ENCODE assay signal across 24 cellular contexts in the genomic region with DNA sequence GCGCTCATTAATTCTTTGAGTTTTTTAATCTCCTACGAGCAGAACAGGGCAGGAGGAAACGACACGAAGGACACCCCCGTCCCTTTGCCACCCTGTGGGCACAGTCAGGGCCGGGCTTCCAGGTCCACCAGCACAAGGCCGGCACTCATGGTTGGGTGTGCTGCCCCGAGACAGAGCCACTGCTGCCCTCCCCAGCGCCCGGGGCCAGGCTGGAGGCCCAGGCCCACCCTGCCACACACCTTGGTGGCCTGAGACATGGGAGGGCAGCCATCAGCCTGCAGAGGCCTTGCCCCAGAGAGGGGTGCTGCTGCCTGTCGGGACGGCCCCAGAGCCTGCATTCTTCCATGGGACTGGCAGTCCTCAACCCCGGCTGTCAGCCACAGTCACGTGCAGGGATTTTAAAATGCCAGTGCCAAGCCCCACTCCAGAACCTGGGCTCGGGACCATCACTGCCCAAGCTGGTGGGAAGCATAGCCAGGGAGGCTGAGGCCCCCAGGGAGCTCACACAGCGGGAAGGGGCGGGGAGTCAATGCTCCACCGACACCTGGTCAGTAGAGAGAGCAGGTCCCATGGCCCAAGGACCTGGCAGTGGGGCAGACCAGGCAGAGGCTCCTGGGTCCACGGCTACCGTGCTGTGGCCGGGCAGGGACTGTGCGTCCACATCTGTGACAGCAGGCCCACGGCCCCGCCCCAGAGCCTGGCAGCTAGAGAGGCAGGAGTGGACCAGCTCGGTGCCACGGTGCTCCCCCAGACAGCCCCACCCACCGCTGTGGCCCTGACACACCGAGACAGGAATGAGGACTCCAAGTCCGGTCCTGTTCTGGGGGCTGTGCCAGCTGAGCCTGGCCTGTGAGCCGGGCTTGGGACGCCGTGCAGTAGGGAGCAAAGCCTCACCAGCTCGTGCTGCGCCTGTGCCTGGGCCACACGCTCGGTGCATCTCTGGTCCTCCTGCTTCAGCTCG. TPM values are rescaled to one million over a fixed set of nuclear protein-coding genes. Genes with fewer than 3 reads are reported as not detected.
DNase-seq lines count a peak whose midpoint lies in the region; ATAC-seq, FAIRE-seq and TF ChIP-seq lines count a peak whose summit lies in the region.
"Had no signal": no experiment of that assay in that cellular context is flagged by ENCODE, and none has a peak within 500 bp of the region (broad histone marks: within the 10 kb centered on the region; RNA-seq: fewer than 3 reads in every experiment).

No MANE protein-coding gene starts in this region.

- CTCF ChIA-PET in mammary epithelial cell (lab: Charles Lee; ENCODE audit: low non-redundant PET) = interaction anchor here (0.6 kb wide), 1 partner anchor 210 kb away, joined by 4 read pairs; no protein-coding TSS in a partner anchor
- CTCF ChIA-PET in MCF 10A (lab: Yijun Ruan, JAX) = no interaction called here

- in situ Hi-C loops in mammary epithelial cell (cut with MboI; ENCODE audit: low sequenced_read_pairs in 2 of 2) = no loop called here

- H3K4me3 ChIP-seq in mammary epithelial cell (replicated peaks in 1 of 3; ENCODE audit: insufficient read depth in 1 of 3, low read depth in 2 of 3, low read length in 3 of 3) (no peak overlapping the region), keratinocyte (ENCODE audit: control insufficient read depth in 2 of 3, extremely low read depth in 1 of 3, insufficient read depth in 2 of 3, low read depth in 1 of 3, low read length in 3 of 3) (no peak overlapping the region)
- H3K4me3 ChIP-seq: BLaER1 treated with 17β-estradiol and CSF1 and Interleukin-3, amounts not matched to agents 10 nM and 100 nM; Peyer's patch had no signal

- ATAC-seq in esophagus mucosa = peak; percentile 12
- no peak for ATAC-seq in GM21447 (IDR thresholded peaks at IDR 0.05; ENCODE audit: unreplicated experiment)

- H3K36me3 ChIP-seq in mammary epithelial cell (ENCODE audit: insufficient read depth, low read length) (no peaks in the 10 kb centered on the region), keratinocyte (ENCODE audit: control insufficient read depth in 2 of 2, extremely low read depth in 1 of 2, insufficient read depth in 2 of 2, low read length in 2 of 2) (peaks cover 0 to 3% of the 10 kb centered on the region in 2 experiments)
- H3K36me3 ChIP-seq: Peyer's patch had no signal

- H3K27me3 Mint-ChIP-seq in MCF 10A (ENCODE audit: insufficient read depth, unreplicated experiment) (no peaks in the 10 kb centered on the region), type B pancreatic cell (no peaks in the 10 kb centered on the region)
- H3K27me3 Mint-ChIP-seq: CD8-positive, alpha-beta memory T cell had no signal

- H3K4me1 ChIP-seq in mammary epithelial cell (ENCODE audit: insufficient read depth, low read length) (peaks cover 8% of the 10 kb centered on the region), keratinocyte (ENCODE audit: control insufficient read depth, extremely low read depth, insufficient read depth, low read length) (no peaks in the 10 kb centered on the region)
- H3K4me1 ChIP-seq: Peyer's patch had no signal

- H3K4me3 Mint-ChIP-seq in MCF 10A (ENCODE audit: unreplicated experiment) = no peak overlapping the region
- no peak overlapping the region for H3K4me3 Mint-ChIP-seq in type B pancreatic cell
- H3K4me3 Mint-ChIP-seq: CD8-positive, alpha-beta memory T cell had no signal

- dilution Hi-C loops in mammary epithelial cell (cut with HindIII; ENCODE audit: low sequenced_read_pairs) = no loop called here
- dilution Hi-C loops in keratinocyte (cut with MboI; ENCODE audit: extremely low pct_ligation_motif_present, low sequenced_read_pairs) = no loop called here

- H3K79me2 ChIP-seq in mammary epithelial cell (ENCODE audit: insufficient read depth, low read length) (no peaks in the 10 kb centered on the region), keratinocyte (ENCODE audit: control insufficient read depth, insufficient read depth, low read length) (no peaks in the 10 kb centered on the region)

- H3K9me3 Mint-ChIP-seq in MCF 10A (ENCODE audit: unreplicated experiment) = no peaks in the 10 kb centered on the region
- no peaks in the 10 kb centered on the region for H3K9me3 Mint-ChIP-seq in type B pancreatic cell
- H3K9me3 Mint-ChIP-seq: CD8-positive, alpha-beta memory T cell had no signal

- H3K9ac ChIP-seq in mammary epithelial cell (ENCODE audit: insufficient read depth, low read length) (no peak overlapping the region), keratinocyte (ENCODE audit: control insufficient read depth, extremely low read depth, insufficient read depth, low read length) (no peak overlapping the region)

- POLR2A ChIA-PET in MCF 10A (lab: Yijun Ruan, JAX) = no interaction called here

- H3K36me3 Mint-ChIP-seq in MCF 10A (ENCODE audit: insufficient read depth, unreplicated experiment) (peaks cover 12% of the 10 kb centered on the region), type B pancreatic cell (no peaks in the 10 kb centered on the region)

- no peak overlapping the region for H2AFZ ChIP-seq in mammary epithelial cell (ENCODE audit: low read depth, low read length)
- H2AFZ ChIP-seq in keratinocyte (ENCODE audit: control insufficient read depth, low read length) = no peak overlapping the region

- FAIRE-seq in keratinocyte (lab: Jason Lieb, UNC) = no peak
- peak; percentile 5 for FAIRE-seq in urothelium cell line (lab: Jason Lieb, UNC)
- FAIRE-seq: GM18507, H54 had no signal

- H3K27me3 ChIP-seq in mammary epithelial cell (ENCODE audit: insufficient read depth, low read length) (no peaks in the 10 kb centered on the region), keratinocyte (ENCODE audit: control insufficient read depth, extremely low read depth, insufficient read depth, low read length) (no peaks in the 10 kb centered on the region)
- H3K27me3 ChIP-seq: BLaER1 treated with 17β-estradiol and CSF1 and Interleukin-3, amounts not matched to agents 10 nM and 100 nM; Peyer's patch had no signal

- no peak overlapping the region for H3K4me2 ChIP-seq in mammary epithelial cell (ENCODE audit: insufficient read depth, low read depth, low read length)
- no peak overlapping the region for H3K4me2 ChIP-seq in keratinocyte (ENCODE audit: control insufficient read depth, extremely low read depth, insufficient read depth, low read depth, low read length)
- H3K4me2 ChIP-seq: BLaER1 treated with 17β-estradiol and CSF1 and Interleukin-3, amounts not matched to agents 10 nM and 100 nM had no signal

- no TSS peak for BruUV-seq in mammary epithelial cell (replicated peaks; lab: Mats Ljungman, UMichigan)
- BruUV-seq in MCF 10A (replicated peaks; lab: Mats Ljungman, UMichigan) = no TSS peak

- no peaks in the 10 kb centered on the region for H3K9me1 ChIP-seq in keratinocyte (ENCODE audit: control insufficient read depth, extremely low read depth, insufficient read depth, low read length)

- no peak overlapping the region for H3K27ac ChIP-seq in mammary epithelial cell (ENCODE audit: insufficient read depth, low read depth, low read length)
- no peak overlapping the region for H3K27ac ChIP-seq in keratinocyte (ENCODE audit: control insufficient read depth, insufficient read depth, low read length)
- H3K27ac ChIP-seq: 22Rv1; BLaER1 treated with 17β-estradiol and CSF1 and Interleukin-3, amounts not matched to agents 10 nM and 100 nM; Peyer's patch had no signal

- no peaks in the 10 kb centered on the region for H4K20me1 ChIP-seq in mammary epithelial cell (ENCODE audit: insufficient read depth, low read length)
- no peaks in the 10 kb centered on the region for H4K20me1 ChIP-seq in keratinocyte (ENCODE audit: control insufficient read depth, extremely low read depth, insufficient read depth, low read length)

- H3K9me3 ChIP-seq in mammary epithelial cell (replicated peaks; ENCODE audit: insufficient read depth, low read length) (no peaks in the 10 kb centered on the region), keratinocyte (ENCODE audit: control insufficient read depth, low read depth, low read length) (no peaks in the 10 kb centered on the region)
- H3K9me3 ChIP-seq: BLaER1 treated with 17β-estradiol and CSF1 and Interleukin-3, amounts not matched to agents 10 nM and 100 nM; Peyer's patch had no signal

- DNase-seq in mammary epithelial cell = peak; percentile 47
- DNase-seq in MCF 10A (ENCODE audit: unreplicated experiment) = no peak
- DNase-seq in keratinocyte (ENCODE audit: low read depth, low spot score) = peak; percentile 7
- DNase-seq in urothelium cell line (ENCODE audit: low spot score) = no peak
- no peak for DNase-seq in dedifferentiated amniotic fluid mesenchymal stem cell (ENCODE audit: extremely low spot score)
- DNase-seq in type B pancreatic cell (ENCODE audit: extremely low spot score, unreplicated experiment) = no peak
- DNase-seq: CD8-positive, alpha-beta memory T cell; DMS53; GDM1; Karpas-422; NCI-H1417; NCI-H1694 treated with DMSO at 0.1 percent for 48 hours; NCI-H446; NCI-H526; Peyer's patch had no signal

- WGBS in mammary epithelial cell (ENCODE audit: low coverage, missing lambda C conversion rate) = 75% methylated on average over 21 of the region's 37 CpGs

- intact Hi-C loops in mammary epithelial cell (cut with micrococcal nuclease) (no loop called here), MCF 10A (cut with micrococcal nuclease) (no loop called here)

- no peak for TF ChIP-seq CTCF in mammary epithelial cell (conservative IDR thresholded peaks at IDR 0.05 in 1 of 2, IDR thresholded peaks at IDR 0.05 in 1 of 2; ENCODE audit: extremely low read depth in 1 of 2, insufficient read depth in 1 of 2, low read depth in 1 of 2, low read length in 2 of 2)
- TF ChIP-seq CTCF in MCF 10A (IDR thresholded peaks at IDR 0.05; ENCODE audit: unreplicated experiment) = no peak
- TF ChIP-seq CTCF in keratinocyte (optimal IDR thresholded peaks at IDR 0.05 in 1 of 3, IDR thresholded peaks at IDR 0.05 in 1 of 3, conservative IDR thresholded peaks at IDR 0.05 in 1 of 3; ENCODE audit: extremely low read depth in 1 of 3, insufficient read depth in 2 of 3, low read length in 3 of 3) = no peak
- no peak for TF ChIP-seq CTCF in type B pancreatic cell (conservative IDR thresholded peaks at IDR 0.05)

- no peaks in the 10 kb centered on the region for H3K4me1 Mint-ChIP-seq in MCF 10A (ENCODE audit: insufficient read depth, unreplicated experiment)
- H3K4me1 Mint-ChIP-seq in type B pancreatic cell (ENCODE audit: unreplicated experiment) = no peaks in the 10 kb centered on the region
- H3K4me1 Mint-ChIP-seq: CD8-positive, alpha-beta memory T cell had no signal

- H3K27ac Mint-ChIP-seq in MCF 10A (ENCODE audit: low read depth, unreplicated experiment) (no peak overlapping the region), type B pancreatic cell (no peak overlapping the region)
- H3K27ac Mint-ChIP-seq: CD8-positive, alpha-beta memory T cell had no signal

RNA-seq across cellular contexts. Expression of a gene that starts 27.5 kb away (rescaled TPM):
- 10 to 100 TPM in 1 of 2 donors, 1 to 10 TPM in 1; 8.7 to 13.1 TPM for total RNA-seq in mammary epithelial cell
- 6.1 TPM for polyA plus RNA-seq in mammary epithelial cell
- 1.5 TPM for polyA minus RNA-seq in mammary epithelial cell
- total RNA-seq in MCF 10A (2022) = 8.0 and 9.5 TPM in 2 replicates
- 2.7 TPM for total RNA-seq in esophagus mucosa
- 2.6 to 3.0 TPM (median 2.7 TPM) in 3 replicates for polyA plus RNA-seq in keratinocyte
- 4.5 TPM for polyA plus RNA-seq in keratinocyte (2011; ENCODE audit: low read depth)
- polyA plus RNA-seq in keratinocyte (2011; cell fraction: cytosol; rRNA removed) = 0.57 and 3.6 TPM in 2 replicates
- polyA plus RNA-seq in keratinocyte (2011; cell fraction: nucleus; rRNA removed) = 6.7 and 9.0 TPM in 2 replicates
- 2.2 and 5.1 TPM in 2 replicates for polyA plus RNA-seq in keratinocyte (2012; ENCODE audit: low replicate concordance)
- 1.3 to 7.9 TPM (median 1.5 TPM) in 3 replicates for polyA minus RNA-seq in keratinocyte
- polyA minus RNA-seq in keratinocyte (2011; cell fraction: cytosol; rRNA and poly(A)+ RNA removed) = 3.3 TPM
- 2.5 and 4.3 TPM in 2 replicates for polyA minus RNA-seq in keratinocyte (2011; cell fraction: nucleus; rRNA and poly(A)+ RNA removed)
- total RNA-seq in type B pancreatic cell (ENCODE audit: low replicate concordance) = 12.8 and 26.8 TPM in 2 replicates

RNA-seq across cellular contexts. Expression of a gene that starts 29.2 kb away (rescaled TPM):
- total RNA-seq in mammary epithelial cell (1 to 10 TPM in 1 of 2 donors, under 1 TPM in 1; 0.73 to 2.0 TPM), MCF 10A (2022) (0.59 and 1.4 TPM in 2 replicates), esophagus mucosa (0.56 TPM), type B pancreatic cell (ENCODE audit: low replicate concordance) (4.6 and 6.4 TPM in 2 replicates)
- polyA plus RNA-seq in mammary epithelial cell (0.29 TPM), keratinocyte (0.16 to 0.54 TPM (median 0.40 TPM) in 3 replicates)
- polyA minus RNA-seq in mammary epithelial cell (not detected), keratinocyte (0.10 to 0.26 TPM in 2 of 3 replicates, not detected in the other)
- polyA plus RNA-seq in keratinocyte (2011; ENCODE audit: low read depth) = not detected
- 0.13 and 0.43 TPM in 2 replicates for polyA plus RNA-seq in keratinocyte (2011; cell fraction: cytosol; rRNA removed)
- 0.31 and 0.40 TPM in 2 replicates for polyA plus RNA-seq in keratinocyte (2011; cell fraction: nucleus; rRNA removed)
- 0.44 and 0.45 TPM in 2 replicates for polyA plus RNA-seq in keratinocyte (2012; ENCODE audit: low replicate concordance)
- polyA minus RNA-seq in keratinocyte (2011; cell fraction: cytosol; rRNA and poly(A)+ RNA removed) = 6.1 TPM
- polyA minus RNA-seq in keratinocyte (2011; cell fraction: nucleus; rRNA and poly(A)+ RNA removed) = 0.54 and 0.95 TPM in 2 replicates
- total RNA-seq: M059J had no signal
- polyA plus RNA-seq: CD8-positive, alpha-beta memory T cell had no signal

RNA-seq across cellular contexts. Expression of a gene that starts 29.9 kb away (rescaled TPM):
- total RNA-seq in mammary epithelial cell (not detected), MCF 10A (2022) (not detected in 2 replicates), esophagus mucosa (not detected), type B pancreatic cell (ENCODE audit: low replicate concordance) (0.21 TPM in 1 of 2 replicates, not detected in the other)
- polyA plus RNA-seq in mammary epithelial cell (not detected), keratinocyte (not detected in 3 replicates)
- polyA minus RNA-seq in mammary epithelial cell (not detected), keratinocyte (not detected in 3 replicates)
- polyA plus RNA-seq in keratinocyte (2011; ENCODE audit: low read depth) = not detected
- not detected in 2 replicates for polyA plus RNA-seq in keratinocyte (2011; cell fraction: cytosol; rRNA removed)
- polyA plus RNA-seq in keratinocyte (2011; cell fraction: nucleus; rRNA removed) = not detected in 2 replicates
- not detected in 2 replicates for polyA plus RNA-seq in keratinocyte (2012; ENCODE audit: low replicate concordance)
- not detected for polyA minus RNA-seq in keratinocyte (2011; cell fraction: cytosol; rRNA and poly(A)+ RNA removed)
- polyA minus RNA-seq in keratinocyte (2011; cell fraction: nucleus; rRNA and poly(A)+ RNA removed) = not detected in 2 replicates
- total RNA-seq: CD8-positive, alpha-beta memory T cell; M059J; OCI-LY7; Peyer's patch; SK-MEL-5 had no signal
- polyA plus RNA-seq: CD8-positive, alpha-beta memory T cell had no signal

RNA-seq across cellular contexts. Expression of a gene that starts 43.6 kb away (rescaled TPM):
- 10 to 100 TPM; 15.7 to 25.7 TPM for total RNA-seq in mammary epithelial cell
- polyA plus RNA-seq in mammary epithelial cell = 10.3 TPM
- 3.9 TPM for polyA minus RNA-seq in mammary epithelial cell
- 23.4 and 27.4 TPM in 2 replicates for total RNA-seq in MCF 10A (2022)
- total RNA-seq in esophagus mucosa = 13.1 TPM
- polyA plus RNA-seq in keratinocyte = 7.1 to 11.5 TPM (median 8.8 TPM) in 3 replicates
- 4.3 TPM for polyA plus RNA-seq in keratinocyte (2011; ENCODE audit: low read depth)
- polyA plus RNA-seq in keratinocyte (2011; cell fraction: cytosol; rRNA removed) = 2.7 and 5.9 TPM in 2 replicates
- 60.1 and 68.9 TPM in 2 replicates for polyA plus RNA-seq in keratinocyte (2011; cell fraction: nucleus; rRNA removed)
- 7.4 and 13.0 TPM in 2 replicates for polyA plus RNA-seq in keratinocyte (2012; ENCODE audit: low replicate concordance)
- polyA minus RNA-seq in keratinocyte = 5.5 to 8.6 TPM (median 7.7 TPM) in 3 replicates
- polyA minus RNA-seq in keratinocyte (2011; cell fraction: cytosol; rRNA and poly(A)+ RNA removed) = 8.2 TPM
- 18.8 and 20.6 TPM in 2 replicates for polyA minus RNA-seq in keratinocyte (2011; cell fraction: nucleus; rRNA and poly(A)+ RNA removed)
- total RNA-seq in type B pancreatic cell (ENCODE audit: low replicate concordance) = 45.7 and 50.1 TPM in 2 replicates

RNA-seq across cellular contexts. Expression of a gene that starts 43.9 kb away (rescaled TPM):
- total RNA-seq in mammary epithelial cell = 10 to 100 TPM; 14.7 to 98.1 TPM
- polyA plus RNA-seq in mammary epithelial cell = 112 TPM
- polyA minus RNA-seq in mammary epithelial cell = 69.0 TPM
- total RNA-seq in MCF 10A (2022) = 95.0 and 95.3 TPM in 2 replicates
- 41.2 TPM for total RNA-seq in esophagus mucosa
- polyA plus RNA-seq in keratinocyte = 99.5 to 171 TPM (median 109 TPM) in 3 replicates
- polyA plus RNA-seq in keratinocyte (2011; ENCODE audit: low read depth) = 100 TPM
- 123 and 134 TPM in 2 replicates for polyA plus RNA-seq in keratinocyte (2011; cell fraction: cytosol; rRNA removed)
- polyA plus RNA-seq in keratinocyte (2011; cell fraction: nucleus; rRNA removed) = 38.5 and 77.5 TPM in 2 replicates
- 96.5 and 141 TPM in 2 replicates for polyA plus RNA-seq in keratinocyte (2012; ENCODE audit: low replicate concordance)
- 2.4 to 24.7 TPM (median 18.3 TPM) in 3 replicates for polyA minus RNA-seq in keratinocyte
- 8.6 TPM for polyA minus RNA-seq in keratinocyte (2011; cell fraction: cytosol; rRNA and poly(A)+ RNA removed)
- polyA minus RNA-seq in keratinocyte (2011; cell fraction: nucleus; rRNA and poly(A)+ RNA removed) = 4.9 and 12.4 TPM in 2 replicates
- 56.9 and 82.3 TPM in 2 replicates for total RNA-seq in type B pancreatic cell (ENCODE audit: low replicate concordance)

Comparison
In these comparisons a context has a peak if more than half of its experiments do, and no peak if none do; other contexts are left out.
1. DNase-seq: peak in mammary epithelial cell (single experiment) and keratinocyte (single experiment); none in MCF 10A (single experiment), urothelium cell line (single experiment), dedifferentiated amniotic fluid mesenchymal stem cell (single experiment) and type B pancreatic cell (single experiment).